Comparison of ENCODE assay signal across 8 cellular contexts in genomic region chr18:74796928-74797576, GRCh38.
DNase-seq lines count a peak whose midpoint lies in the region; ATAC-seq and TF ChIP-seq lines count a peak whose summit lies in the region.

No MANE protein-coding gene starts in this region.

- H3K9ac ChIP-seq in adipocyte (ENCODE audit: low read length) (peak overlapping the region; percentile 56), liver (ENCODE audit: low read depth in 1 of 2, low read length in 2 of 2) (peak overlapping the region in 1 of 2 donors; percentile 66)

- ATAC-seq in HG03175 (IDR thresholded peaks at IDR 0.05; ENCODE audit: unreplicated experiment), result peak; percentile 100

- peaks cover 17% of the 10 kb centered on the region for H3K4me1 ChIP-seq in adipocyte (ENCODE audit: control insufficient read depth, insufficient read depth, low read length)
- H3K4me1 ChIP-seq in liver (ENCODE audit: control insufficient read depth in 4 of 4, insufficient read depth in 4 of 4, low read length in 3 of 4), result peaks cover 0 to 24% (median 16%) of the 10 kb centered on the region in 4 donors

- H3K9me3 ChIP-seq in adipocyte (ENCODE audit: control insufficient read depth, low read length) (no peaks in the 10 kb centered on the region), liver (ENCODE audit: control insufficient read depth in 4 of 4, low read length in 3 of 4) (no peaks in the 10 kb centered on the region)

- TF ChIP-seq CTCF in liver (IDR thresholded peaks at IDR 0.05; ENCODE audit: low read depth, low read length, missing input control), result no peak

- H3K27me3 ChIP-seq in adipocyte (replicated peaks; ENCODE audit: control insufficient read depth, insufficient read depth, low read length), result no peaks in the 10 kb centered on the region
- no peaks in the 10 kb centered on the region for H3K27me3 ChIP-seq in liver (ENCODE audit: control insufficient read depth in 4 of 4, insufficient read depth in 4 of 4, low read length in 3 of 4)

- WGBS in liver, result 26% methylated on average over 7 of the region's 7 CpGs

- H3K36me3 ChIP-seq in adipocyte (ENCODE audit: control insufficient read depth, insufficient read depth, low read length, severe bottlenecking) (no peaks in the 10 kb centered on the region), liver (ENCODE audit: control insufficient read depth in 4 of 4, insufficient read depth in 3 of 4, low read depth in 1 of 4, low read length in 3 of 4) (no peaks in the 10 kb centered on the region)

- DNase-seq in COR-L47 (lab: John Stamatoyannopoulos, UW) (peak; percentile 37), GM19240 (ENCODE audit: insufficient read length, low spot score) (peak; percentile 14), adipocyte (ENCODE audit: low read depth) (peak; percentile 62), NCI-H1048 (lab: John Stamatoyannopoulos, UW) (no peak), DMS79 (lab: John Stamatoyannopoulos, UW) (no peak), NK-92 (lab: John Stamatoyannopoulos, UW; ENCODE audit: unreplicated experiment) (no peak)

- H3K27ac ChIP-seq in liver (ENCODE audit: low read depth in 1 of 2, low read length in 2 of 2), result peak overlapping the region; percentile 42 to 86

- H3K4me3 ChIP-seq in adipocyte (ENCODE audit: low read length) (peak overlapping the region; percentile 65), liver (ENCODE audit: low read depth in 1 of 3, low read length in 3 of 3) (peak overlapping the region in 2 of 3 donors; percentile 45 to 49)

- TF ChIP-seq RAD21 in liver (IDR thresholded peaks at IDR 0.05), result peak; percentile 23 to 55

TF ChIP-seq in liver, 16 proteins besides CTCF, POLR2A, EP300 and RAD21:
- TF ChIP-seq FOXA2 (IDR thresholded peaks at IDR 0.05) (peak; percentile 13), SP1 (IDR thresholded peaks at IDR 0.05) (peak; percentile 68), NR2F2 (IDR thresholded peaks at IDR 0.05) (no peak), RXRA (IDR thresholded peaks at IDR 0.05) (peak in 1 of 2 donors; percentile 68), REST (IDR thresholded peaks at IDR 0.05) (peak; percentile 63), EGR1 (IDR thresholded peaks at IDR 0.05; ENCODE audit: low read depth in 2 of 2) (no peak), ATF3 (IDR thresholded peaks at IDR 0.05) (peak; percentile 33), FOXA1 (IDR thresholded peaks at IDR 0.05) (no peak), TAF1 (conservative IDR thresholded peaks at IDR 0.05) (no peak), HNF4A (conservative IDR thresholded peaks at IDR 0.05) (peak; percentile 73 to 77), MAX (IDR thresholded peaks at IDR 0.05) (peak; percentile 50), YY1 (IDR thresholded peaks at IDR 0.05) (peak; percentile 52), GABPA (IDR thresholded peaks at IDR 0.05 in 1 of 2, conservative IDR thresholded peaks at IDR 0.05 in 1 of 2) (no peak), ZBTB33 (IDR thresholded peaks at IDR 0.05) (peak; percentile 14), JUND (IDR thresholded peaks at IDR 0.05) (peak in 1 of 2 donors; percentile 52), HNF4G (IDR thresholded peaks at IDR 0.05) (no peak)

Comparison
In these comparisons a context has a peak if more than half of its experiments do, and no peak if none do; other contexts are left out.
1. DNase-seq: peak in COR-L47 (single experiment), GM19240 (single experiment) and adipocyte (single experiment); none in NCI-H1048 (single experiment), DMS79 (single experiment) and NK-92 (single experiment).